31 cellular contexts compared by ENCODE assay signal in the genomic region with DNA sequence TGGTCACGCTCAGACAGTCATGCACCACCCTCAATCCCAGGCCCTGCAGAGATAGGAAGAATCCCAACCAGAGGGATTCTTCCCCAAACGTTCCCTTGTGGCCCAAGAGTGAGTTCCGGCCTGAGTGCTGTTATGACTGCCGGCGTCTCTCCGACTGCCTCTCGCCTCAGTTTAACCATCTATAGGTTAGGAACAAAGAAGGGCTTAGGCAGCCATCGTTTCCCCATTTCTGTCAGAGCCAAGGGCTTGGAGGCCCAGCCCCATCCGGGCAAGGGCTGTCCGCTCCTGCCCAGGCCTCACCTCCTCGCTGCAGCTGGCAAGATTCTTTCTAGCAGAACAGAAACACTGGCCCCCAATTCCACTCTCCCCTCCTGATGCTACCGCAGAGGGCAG. TPM values are rescaled to one million over a fixed set of nuclear protein-coding genes. Genes with fewer than 3 reads are reported as not detected.
"Had no signal": no experiment of that assay in that cellular context is flagged by ENCODE, and none has a peak within 500 bp of the region (broad histone marks: within the 10 kb centered on the region; RNA-seq: fewer than 3 reads in every experiment).

No MANE protein-coding gene starts in this region.

- DNase-seq: activated CD4-positive, alpha-beta memory T cell treated with anti-CD3 and anti-CD28 coated beads, Interleukin-2, amount 10 ng/mL, durations not matched to agents 7 days and 5 days; activated CD4-positive, alpha-beta T cell treated with anti-CD3 and anti-CD28 coated beads for 1 hour; activated CD4-positive, alpha-beta T cell treated with anti-CD3 and anti-CD28 coated beads for 48 hours; activated CD4-positive, CD25-positive, alpha-beta regulatory T cell; activated naive CD4-positive, alpha-beta T cell treated with anti-CD3 and anti-CD28 coated beads, Interleukin-2, amount 10 ng/mL, durations not matched to agents 7 days and 5 days; activated naive CD8-positive, alpha-beta T cell treated with anti-CD3 and anti-CD28 coated beads, Interleukin-2, amount 50 U/mL, for 24 hours; activated T-cell treated with anti-CD3 and anti-CD28 coated beads, Interleukin-2, amount 50 U/mL, for 1 hour; activated T-cell treated with anti-CD3 and anti-CD28 coated beads, Interleukin-2, amount 50 U/mL, for 72 hours; amniotic stem cell; brain microvascular endothelial cell; MM.1S; MV-4-11; NCI-H1092; NCI-H1436 treated with DMSO at 0.1 percent for 48 hours; NCI-H1694 treated with DMSO at 0.1 percent for 48 hours; NCI-H2029; NCI-H510A; NCI-H748 treated with DMSO at 0.1 percent for 48 hours; NK-92 treated with Interleukin-12 subunit alpha and Interleukin-12 subunit beta, amount 100 ng/mL, for 24 hours; OCI-M1; SHP77; SJCRH30; T1000; WERI-Rb-1 had no signal

- H3K4me2 ChIP-seq: KMS-11 had no signal

- H3K27me3 ChIP-seq: SJCRH30 had no signal

- H3K27ac ChIP-seq: brain microvascular endothelial cell, KMS-11, SJCRH30, SK-N-MC, WERI-Rb-1 had no signal

- ATAC-seq: activated T-cell treated with anti-CD3 and anti-CD28 coated beads, Interleukin-2, amount 50 U/mL, for 72 hours had no signal

- H3K9me3 ChIP-seq: SJCRH30 had no signal

- H3K9ac ChIP-seq: KMS-11 had no signal

- H3K36me3 ChIP-seq: brain microvascular endothelial cell, SJCRH30, WERI-Rb-1 had no signal

- H3K4me3 ChIP-seq: SJCRH30, SK-N-MC had no signal

RNA-seq across cellular contexts. Expression of gene STUM, which starts 58.7 kb away (rescaled TPM):
- total RNA-seq: activated CD4-positive, alpha-beta memory T cell treated with anti-CD3 and anti-CD28 coated beads, Interleukin-2, amount 10 ng/mL, durations not matched to agents 7 days and 5 days; activated CD8-positive, alpha-beta memory T cell treated with anti-CD3 and anti-CD28 coated beads for 36 hours; activated T-cell treated with anti-CD3 and anti-CD28 coated beads, Interleukin-2, amount 50 U/mL, for 72 hours; activated T-helper 2 cell treated with anti-CD3 and anti-CD28 coated beads, Interferon-gamma antibody, Interleukin-2, Interleukin-4, amounts not matched to agents 10 μg/mL and 5 μg/mL and 100 μg/mL, durations not matched to agents 14 hours and 24 hours and 36 hours; LHCN-M2; T-helper 1 cell treated with Interleukin-12 subunit alpha and Interleukin-12 subunit beta and Interleukin-4 antibody, amounts not matched to agents 30 ng/mL and 1 ng/mL, for 36 hours; T-helper 2 cell treated with Interferon-gamma antibody and Interleukin-4, amounts not matched to agents 100 ng/mL and 5 ng/mL, for 36 hours had no signal
